Comparison of ENCODE assay signal across 17 cellular contexts in the genomic region with DNA sequence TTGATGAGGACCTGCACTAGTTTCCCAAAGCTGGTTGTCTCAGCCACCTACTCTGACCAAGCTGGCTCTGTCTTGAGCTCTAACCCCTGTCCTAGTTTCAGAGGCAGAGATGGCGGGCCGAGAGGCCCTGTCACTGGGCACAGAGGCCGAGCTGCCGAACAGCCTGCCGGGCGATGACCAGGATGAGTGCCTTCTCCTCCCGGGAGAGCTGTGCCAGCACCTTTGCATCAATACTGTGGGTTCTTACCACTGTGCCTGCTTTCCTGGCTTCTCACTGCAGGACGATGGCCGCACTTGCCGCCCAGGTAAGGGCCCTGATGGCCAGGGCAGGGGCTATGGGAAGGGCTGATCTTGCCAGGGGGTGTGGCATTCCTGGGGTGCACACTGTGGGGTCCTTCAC.
DNase-seq lines count a peak whose midpoint lies in the region; ATAC-seq and TF ChIP-seq lines count a peak whose summit lies in the region.
"Had no signal": no experiment of that assay in that cellular context is flagged by ENCODE, and none has a peak within 500 bp of the region (broad histone marks: within the 10 kb centered on the region; RNA-seq: fewer than 3 reads in every experiment).

No MANE protein-coding gene starts in this region.

- ATAC-seq in left ventricle myocardium superior (no peak), lower lobe of right lung (no peak)
- ATAC-seq: A549; CD8-positive, alpha-beta T cell had no signal

- intact Hi-C loops in left ventricle myocardium superior (cut with micrococcal nuclease) (no loop called here), left ventricle myocardium inferior (cut with micrococcal nuclease) (no loop called here), lower lobe of right lung (cut with DNase I) (no loop called here), spleen (cut with DNase I; ENCODE audit: low total_unique reads) (no loop called here)

- H3K9me3 ChIP-seq in left ventricle myocardium inferior (replicated peaks) = peaks cover 5% of the 10 kb centered on the region
- no peaks in the 10 kb centered on the region for H3K9me3 ChIP-seq in lower lobe of right lung
- peaks cover 0 to 8% (median 0%) of the 10 kb centered on the region in 8 donors for H3K9me3 ChIP-seq in spleen
- H3K9me3 ChIP-seq: A549, Caco-2, HAP-1 had no signal

- no peak for TF ChIP-seq POLR2A in spleen (IDR thresholded peaks at IDR 0.05)

- H3K4me1 ChIP-seq in left ventricle myocardium inferior (no peaks in the 10 kb centered on the region), lower lobe of right lung (no peaks in the 10 kb centered on the region), spleen (peaks cover 0 to 7% (median 0%) of the 10 kb centered on the region in 6 donors)
- H3K4me1 ChIP-seq: A549, HAP-1 had no signal

- DNase-seq in left ventricle myocardium superior = peak; percentile 8
- DNase-seq in left ventricle myocardium inferior = no peak
- DNase-seq in lower lobe of right lung = peak; percentile 14
- DNase-seq in spleen = peak; percentile 48
- DNase-seq in ACHN = no peak
- DNase-seq in LoVo (ENCODE audit: low spot score) = no peak
- DNase-seq: 8988T; C1 segment of cervical spinal cord; Caco-2; CD4-positive, CD25-positive, alpha-beta regulatory T cell; CD8-positive, alpha-beta T cell; DMS153; DND-41; GOT3; HFFc6 had no signal

- WGBS in spleen, 5 donors = 95 to 98% (median 96%) methylated on average over 6 to 10 of the region's 10 CpGs

- H3K27me3 ChIP-seq in left ventricle myocardium inferior (ENCODE audit: low read depth) = no peaks in the 10 kb centered on the region
- no peaks in the 10 kb centered on the region for H3K27me3 ChIP-seq in lower lobe of right lung (ENCODE audit: low read depth)
- no peaks in the 10 kb centered on the region for H3K27me3 ChIP-seq in spleen (replicated peaks in 1 of 7)

- no peak overlapping the region for H3K27ac ChIP-seq in left ventricle myocardium inferior (replicated peaks)
- no peak overlapping the region for H3K27ac ChIP-seq in lower lobe of right lung
- no peak overlapping the region for H3K27ac ChIP-seq in spleen
- H3K27ac ChIP-seq: A549 had no signal

- H3K36me3 ChIP-seq in left ventricle myocardium inferior = peaks cover 12% of the 10 kb centered on the region
- no peaks in the 10 kb centered on the region for H3K36me3 ChIP-seq in lower lobe of right lung
- peaks cover 0 to 12% (median 0%) of the 10 kb centered on the region in 6 donors for H3K36me3 ChIP-seq in spleen
- H3K36me3 ChIP-seq: HAP-1 had no signal

- in situ Hi-C loops in ACHN (cut with HindIII; ENCODE audit: low pct_ligation_motif_present, low pct_unique_long_range_greater_than_20kb, low sequenced_read_pairs) = no loop called here

- H3K4me3 ChIP-seq in left ventricle myocardium inferior (no peak overlapping the region), lower lobe of right lung (no peak overlapping the region), spleen (no peak overlapping the region)
- H3K4me3 ChIP-seq: A549, HAP-1 had no signal

- no peak for TF ChIP-seq CTCF in left ventricle myocardium inferior (IDR thresholded peaks at IDR 0.05; ENCODE audit: borderline replicate concordance)
- TF ChIP-seq CTCF in lower lobe of right lung (IDR thresholded peaks at IDR 0.05) = no peak
- no peak for TF ChIP-seq CTCF in spleen (IDR thresholded peaks at IDR 0.05 in 8 of 11, conservative IDR thresholded peaks at IDR 0.05 in 3 of 11)

Comparison
In these comparisons a context has a peak if more than half of its experiments do, and no peak if none do; other contexts are left out.
1. DNase-seq: peak in left ventricle myocardium superior (single experiment), lower lobe of right lung (single experiment) and spleen (single experiment); none in left ventricle myocardium inferior (single experiment), ACHN (single experiment) and LoVo (single experiment).